In genomic region chr2:239000089-239000488, GRCh38 we compare ENCODE assay signal across 16 cellular contexts.
DNase-seq lines count a peak whose midpoint lies in the region; ATAC-seq and TF ChIP-seq lines count a peak whose summit lies in the region.
"Had no signal": no experiment of that assay in that cellular context is flagged by ENCODE, and none has a peak within 500 bp of the region (broad histone marks: within the 10 kb centered on the region; RNA-seq: fewer than 3 reads in every experiment).

No MANE protein-coding gene starts in this region.

- H3K36me3 Mint-ChIP-seq in osteocyte (ENCODE audit: unreplicated experiment) (no peaks in the 10 kb centered on the region), type B pancreatic cell (peaks cover 4% of the 10 kb centered on the region)

- H3K4me1 Mint-ChIP-seq in osteocyte (ENCODE audit: unreplicated experiment), result peaks cover 12% of the 10 kb centered on the region
- peaks cover 23% of the 10 kb centered on the region for H3K4me1 Mint-ChIP-seq in type B pancreatic cell (ENCODE audit: unreplicated experiment)
- H3K4me1 Mint-ChIP-seq: H9 had no signal

- H3K4me3 Mint-ChIP-seq in osteocyte (ENCODE audit: unreplicated experiment) (no peak overlapping the region), type B pancreatic cell (no peak overlapping the region)
- H3K4me3 Mint-ChIP-seq: CD4-positive, alpha-beta T cell; H9 had no signal

- H3K9me3 Mint-ChIP-seq in osteocyte (ENCODE audit: unreplicated experiment) (peaks cover 10% of the 10 kb centered on the region), type B pancreatic cell (peaks cover 15% of the 10 kb centered on the region)

- intact Hi-C loops in left ventricle myocardium superior (cut with micrococcal nuclease), result no loop called here

- H3K36me3 ChIP-seq in right atrium auricular region, result no peaks in the 10 kb centered on the region

- H3K27me3 Mint-ChIP-seq in osteocyte (ENCODE audit: unreplicated experiment), result peaks cover 7% of the 10 kb centered on the region
- H3K27me3 Mint-ChIP-seq in type B pancreatic cell, result peaks cover 8% of the 10 kb centered on the region

- H3K4me1 ChIP-seq in right atrium auricular region, result no peaks in the 10 kb centered on the region
- H3K4me1 ChIP-seq: Caco-2 had no signal

- no peak overlapping the region for H3K4me3 ChIP-seq in right atrium auricular region
- H3K4me3 ChIP-seq: A549 had no signal

- H3K27ac Mint-ChIP-seq in osteocyte (ENCODE audit: unreplicated experiment) (no peak overlapping the region), type B pancreatic cell (no peak overlapping the region)
- H3K27ac Mint-ChIP-seq: CD4-positive, alpha-beta T cell; H9 had no signal

- H3K9me3 ChIP-seq in right atrium auricular region, result peaks cover 0 to 22% of the 10 kb centered on the region in 2 donors
- H3K9me3 ChIP-seq: Caco-2 had no signal

- peak; percentile 25 for DNase-seq in DMS53 (lab: John Stamatoyannopoulos, UW)
- no peak for DNase-seq in DMS53 treated with DMSO at 0.1 percent for 48 hours (lab: John Stamatoyannopoulos, UW; ENCODE audit: unreplicated experiment)
- peak; percentile 44 for DNase-seq in right atrium auricular region (ENCODE audit: low spot score)
- no peak for DNase-seq in left ventricle myocardium superior
- peak; percentile 73 for DNase-seq in osteocyte (ENCODE audit: extremely low spot score, unreplicated experiment)
- DNase-seq in type B pancreatic cell (ENCODE audit: extremely low spot score, unreplicated experiment), result no peak
- DNase-seq in SIG-M5 (lab: John Stamatoyannopoulos, UW), result no peak
- DNase-seq: AML-193, Caco-2, DMS79 treated with DMSO at 0.1 percent for 48 hours, GF-D8, H9 had no signal

- no peak for ATAC-seq in left ventricle myocardium superior
- ATAC-seq: A549 had no signal

- no peak for TF ChIP-seq CTCF in right atrium auricular region (IDR thresholded peaks at IDR 0.05)
- no peak for TF ChIP-seq CTCF in osteocyte (IDR thresholded peaks at IDR 0.05)
- TF ChIP-seq CTCF in type B pancreatic cell (conservative IDR thresholded peaks at IDR 0.05), result no peak

- H3K27ac ChIP-seq in right atrium auricular region, result no peak overlapping the region
- H3K27ac ChIP-seq: 22Rv1, A549, C4-2B had no signal

- H3K27me3 ChIP-seq in right atrium auricular region, result no peaks in the 10 kb centered on the region

Comparison
In these comparisons a context has a peak if more than half of its experiments do, and no peak if none do; other contexts are left out.
1. DNase-seq: peak in DMS53 (single experiment), right atrium auricular region (single experiment) and osteocyte (single experiment); none in DMS53 treated with DMSO at 0.1 percent for 48 hours (single experiment), left ventricle myocardium superior (single experiment), type B pancreatic cell (single experiment) and SIG-M5 (single experiment).